Comparison of ENCODE assay signal across 21 cellular contexts in genomic region chr5:101860145-101860544, GRCh38.
DNase-seq lines count a peak whose midpoint lies in the region; ATAC-seq and TF ChIP-seq lines count a peak whose summit lies in the region.
"Had no signal": no experiment of that assay in that cellular context is flagged by ENCODE, and none has a peak within 500 bp of the region (broad histone marks: within the 10 kb centered on the region; RNA-seq: fewer than 3 reads in every experiment).

No MANE protein-coding gene starts in this region.

- H3K4me3 ChIP-seq in RWPE2 (ENCODE audit: severe bottlenecking), result no peak overlapping the region
- H3K4me3 ChIP-seq in lower lobe of right lung, result no peak overlapping the region
- no peak overlapping the region for H3K4me3 ChIP-seq in upper lobe of right lung
- no peak overlapping the region for H3K4me3 ChIP-seq in lower leg skin (ENCODE audit: low read depth, poor library complexity, severe bottlenecking)
- H3K4me3 ChIP-seq: A549; BLaER1 treated with 17β-estradiol and CSF1 and Interleukin-3, amounts not matched to agents 10 nM and 100 nM; GM23248 had no signal

- H3K9me3 ChIP-seq in RWPE2 (ENCODE audit: severe bottlenecking) (no peaks in the 10 kb centered on the region), lower lobe of right lung (no peaks in the 10 kb centered on the region), upper lobe of right lung (no peaks in the 10 kb centered on the region)
- H3K9me3 ChIP-seq: BE2C; BLaER1 treated with 17β-estradiol and CSF1 and Interleukin-3, amounts not matched to agents 10 nM and 100 nM had no signal

- H3K4me1 Mint-ChIP-seq in Calu3 (ENCODE audit: low read depth, unreplicated experiment), result no peaks in the 10 kb centered on the region
- H3K4me1 Mint-ChIP-seq: CD14-positive monocyte, H9 had no signal

- CTCF ChIA-PET in Calu3 (lab: Charles Lee), result no interaction called here

- no peak for ATAC-seq in RWPE2 (ENCODE audit: low read depth)
- ATAC-seq in lower lobe of right lung, result no peak
- ATAC-seq in sciatic nerve, result peak; percentile 13
- peak; percentile 34 for ATAC-seq in upper lobe of right lung
- ATAC-seq: A549, HCT116 had no signal

- 87 to 92% methylated on average over 10 of the region's 10 CpGs for WGBS in lower leg skin, 2 donors

- no peak overlapping the region for H3K27ac Mint-ChIP-seq in Calu3 (ENCODE audit: unreplicated experiment)
- H3K27ac Mint-ChIP-seq: CD4-positive, alpha-beta T cell had no signal

- H3K27me3 ChIP-seq in RWPE2 (ENCODE audit: insufficient read depth, poor library complexity, severe bottlenecking) (peaks cover 4% of the 10 kb centered on the region), lower lobe of right lung (ENCODE audit: low read depth) (no peaks in the 10 kb centered on the region), upper lobe of right lung (no peaks in the 10 kb centered on the region)
- H3K27me3 ChIP-seq: BE2C; BLaER1 treated with 17β-estradiol and CSF1 and Interleukin-3, amounts not matched to agents 10 nM and 100 nM had no signal

- DNase-seq in RWPE2 (ENCODE audit: low spot score), result peak; percentile 26
- peak; percentile 13 for DNase-seq in lower lobe of right lung
- no peak for DNase-seq in sciatic nerve (ENCODE audit: low spot score)
- DNase-seq in upper lobe of right lung, result no peak
- DNase-seq in amygdala (lab: John Stamatoyannopoulos, UW), result no peak
- DNase-seq in Calu3, result no peak
- DNase-seq in lower leg skin (ENCODE audit: low spot score in 2 of 2), result no peak
- DNase-seq: 8988T; ACHN; AML-193; BE2C; CD4-positive, alpha-beta T cell; COR-L47; DMS153; DND-41; GM23248; H9 had no signal

- H3K4me1 ChIP-seq in RWPE2 (ENCODE audit: insufficient read depth, poor library complexity, severe bottlenecking) (no peaks in the 10 kb centered on the region), lower lobe of right lung (no peaks in the 10 kb centered on the region), upper lobe of right lung (no peaks in the 10 kb centered on the region)
- H3K4me1 ChIP-seq: A549; BE2C; BLaER1 treated with 17β-estradiol and CSF1 and Interleukin-3, amounts not matched to agents 10 nM and 100 nM had no signal

- intact Hi-C loops in lower lobe of right lung (cut with DNase I) (no loop called here), sciatic nerve (cut with DNase I) (no loop called here), upper lobe of right lung (cut with DNase I) (no loop called here), Calu3 (cut with micrococcal nuclease; ENCODE audit: unreplicated experiment) (no loop called here), lower leg skin (cut with DNase I; ENCODE audit: low total_unique reads) (no loop called here)

- no TSS peak for BruUV-seq in Calu3 (replicated peaks; lab: Mats Ljungman, UMichigan)

- no peak overlapping the region for H3K4me3 Mint-ChIP-seq in Calu3 (ENCODE audit: low read depth, unreplicated experiment)
- H3K4me3 Mint-ChIP-seq: CD14-positive monocyte; CD4-positive, alpha-beta T cell; H9 had no signal

- H3K27ac ChIP-seq in RWPE2 (ENCODE audit: poor library complexity, severe bottlenecking) (no peak overlapping the region), lower lobe of right lung (no peak overlapping the region), upper lobe of right lung (no peak overlapping the region)
- H3K27ac ChIP-seq: A549; BLaER1 treated with 17β-estradiol and CSF1 and Interleukin-3, amounts not matched to agents 10 nM and 100 nM; GM23248 had no signal

- H3K36me3 Mint-ChIP-seq in Calu3 (ENCODE audit: insufficient read depth, unreplicated experiment), result no peaks in the 10 kb centered on the region
- H3K36me3 Mint-ChIP-seq: CD14-positive monocyte had no signal

- TF ChIP-seq CTCF in RWPE2 (IDR thresholded peaks at IDR 0.05; ENCODE audit: poor library complexity, severe bottlenecking) (no peak), lower lobe of right lung (IDR thresholded peaks at IDR 0.05) (no peak), upper lobe of right lung (IDR thresholded peaks at IDR 0.05) (no peak), Calu3 (IDR thresholded peaks at IDR 0.05; ENCODE audit: unreplicated experiment) (no peak), lower leg skin (IDR thresholded peaks at IDR 0.05) (no peak)

- H3K9me3 Mint-ChIP-seq in Calu3 (ENCODE audit: low read depth, unreplicated experiment), result peaks cover 5% of the 10 kb centered on the region
- H3K9me3 Mint-ChIP-seq: H9 had no signal

- H3K36me3 ChIP-seq in RWPE2 (ENCODE audit: low read depth) (no peaks in the 10 kb centered on the region), lower lobe of right lung (no peaks in the 10 kb centered on the region), upper lobe of right lung (no peaks in the 10 kb centered on the region)
- H3K36me3 ChIP-seq: BE2C; BLaER1 treated with 17β-estradiol and CSF1 and Interleukin-3, amounts not matched to agents 10 nM and 100 nM had no signal

- TF ChIP-seq POLR2A in lower leg skin (IDR thresholded peaks at IDR 0.05), result no peak

- H3K27me3 Mint-ChIP-seq in Calu3 (ENCODE audit: unreplicated experiment), result no peaks in the 10 kb centered on the region
- H3K27me3 Mint-ChIP-seq: CD4-positive, alpha-beta T cell had no signal

Comparison
In these comparisons a context has a peak if more than half of its experiments do, and no peak if none do; other contexts are left out.
1. ATAC-seq: peak in sciatic nerve (single experiment) and upper lobe of right lung (single experiment); none in RWPE2 (single experiment) and lower lobe of right lung (0 of 2).
2. DNase-seq: peak in RWPE2 (single experiment) and lower lobe of right lung (single experiment); none in sciatic nerve (single experiment), upper lobe of right lung (single experiment), amygdala (0 of 56), Calu3 (single experiment) and lower leg skin (0 of 2).